2 cellular contexts compared by ENCODE assay signal in the genomic region with DNA sequence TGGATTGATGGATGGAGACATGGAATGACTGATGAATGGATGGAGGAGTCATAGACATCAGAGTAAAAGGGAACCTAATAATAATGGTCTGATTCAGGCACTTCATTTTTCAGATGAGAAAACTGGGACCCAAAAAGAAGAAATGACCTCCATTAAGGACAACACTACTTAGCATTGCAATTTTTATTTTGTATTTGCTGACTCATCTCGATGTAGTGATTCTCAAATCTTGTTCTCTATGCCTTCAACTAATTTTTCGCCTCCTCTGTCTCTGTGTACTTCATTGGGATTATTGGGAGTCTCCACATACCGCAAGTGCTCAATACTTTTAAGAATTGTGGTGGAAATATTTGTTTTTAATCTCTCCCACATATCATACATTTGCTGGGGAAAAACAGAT.
A peak's percentile ranks its signal among the peaks of the same experiment; 100 is the strongest.
TF ChIP-seq lines count a peak whose summit lies in the region.

No MANE protein-coding gene starts in this region.

TF ChIP-seq in HepG2, 621 proteins besides CTCF, POLR2A, EP300 and RAD21 (continued from another document and continues in another):
- no peak for TF ChIP-seq SATB2 (CRISPR knock-in tag; IDR thresholded peaks at IDR 0.05)
- TF ChIP-seq ZSCAN30 (CRISPR knock-in tag; IDR thresholded peaks at IDR 0.05), result no peak
- TF ChIP-seq, protein P1, sequence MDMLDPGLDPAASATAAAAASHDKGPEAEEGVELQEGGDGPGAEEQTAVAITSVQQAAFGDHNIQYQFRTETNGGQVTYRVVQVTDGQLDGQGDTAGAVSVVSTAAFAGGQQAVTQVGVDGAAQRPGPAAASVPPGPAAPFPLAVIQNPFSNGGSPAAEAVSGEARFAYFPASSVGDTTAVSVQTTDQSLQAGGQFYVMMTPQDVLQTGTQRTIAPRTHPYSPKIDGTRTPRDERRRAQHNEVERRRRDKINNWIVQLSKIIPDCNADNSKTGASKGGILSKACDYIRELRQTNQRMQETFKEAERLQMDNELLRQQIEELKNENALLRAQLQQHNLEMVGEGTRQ (IDR thresholded peaks at IDR 0.05; ENCODE audit: low read depth, low read length), result no peak
- TF ChIP-seq, protein P1 (CRISPR knock-in tag; IDR thresholded peaks at IDR 0.05; ENCODE audit: borderline replicate concordance), result no peak
- TF ChIP-seq, protein P2, sequence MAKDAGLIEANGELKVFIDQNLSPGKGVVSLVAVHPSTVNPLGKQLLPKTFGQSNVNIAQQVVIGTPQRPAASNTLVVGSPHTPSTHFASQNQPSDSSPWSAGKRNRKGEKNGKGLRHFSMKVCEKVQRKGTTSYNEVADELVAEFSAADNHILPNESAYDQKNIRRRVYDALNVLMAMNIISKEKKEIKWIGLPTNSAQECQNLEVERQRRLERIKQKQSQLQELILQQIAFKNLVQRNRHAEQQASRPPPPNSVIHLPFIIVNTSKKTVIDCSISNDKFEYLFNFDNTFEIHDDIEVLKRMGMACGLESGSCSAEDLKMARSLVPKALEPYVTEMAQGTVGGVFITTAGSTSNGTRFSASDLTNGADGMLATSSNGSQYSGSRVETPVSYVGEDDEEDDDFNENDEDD (CRISPR knock-in tag; IDR thresholded peaks at IDR 0.05; ENCODE audit: borderline replicate concordance), result no peak
- TF ChIP-seq AGO2 (optimal IDR thresholded peaks at IDR 0.05; ENCODE audit: low read depth, low read length), result no peak
- TF ChIP-seq, protein P3, sequence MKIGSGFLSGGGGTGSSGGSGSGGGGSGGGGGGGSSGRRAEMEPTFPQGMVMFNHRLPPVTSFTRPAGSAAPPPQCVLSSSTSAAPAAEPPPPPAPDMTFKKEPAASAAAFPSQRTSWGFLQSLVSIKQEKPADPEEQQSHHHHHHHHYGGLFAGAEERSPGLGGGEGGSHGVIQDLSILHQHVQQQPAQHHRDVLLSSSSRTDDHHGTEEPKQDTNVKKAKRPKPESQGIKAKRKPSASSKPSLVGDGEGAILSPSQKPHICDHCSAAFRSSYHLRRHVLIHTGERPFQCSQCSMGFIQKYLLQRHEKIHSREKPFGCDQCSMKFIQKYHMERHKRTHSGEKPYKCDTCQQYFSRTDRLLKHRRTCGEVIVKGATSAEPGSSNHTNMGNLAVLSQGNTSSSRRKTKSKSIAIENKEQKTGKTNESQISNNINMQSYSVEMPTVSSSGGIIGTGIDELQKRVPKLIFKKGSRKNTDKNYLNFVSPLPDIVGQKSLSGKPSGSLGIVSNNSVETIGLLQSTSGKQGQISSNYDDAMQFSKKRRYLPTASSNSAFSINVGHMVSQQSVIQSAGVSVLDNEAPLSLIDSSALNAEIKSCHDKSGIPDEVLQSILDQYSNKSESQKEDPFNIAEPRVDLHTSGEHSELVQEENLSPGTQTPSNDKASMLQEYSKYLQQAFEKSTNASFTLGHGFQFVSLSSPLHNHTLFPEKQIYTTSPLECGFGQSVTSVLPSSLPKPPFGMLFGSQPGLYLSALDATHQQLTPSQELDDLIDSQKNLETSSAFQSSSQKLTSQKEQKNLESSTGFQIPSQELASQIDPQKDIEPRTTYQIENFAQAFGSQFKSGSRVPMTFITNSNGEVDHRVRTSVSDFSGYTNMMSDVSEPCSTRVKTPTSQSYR (CRISPR knock-in tag; IDR thresholded peaks at IDR 0.05; ENCODE audit: borderline replicate concordance), result no peak
- TF ChIP-seq ZBED4 (CRISPR knock-in tag; IDR thresholded peaks at IDR 0.05; ENCODE audit: borderline replicate concordance), result no peak
- TF ChIP-seq NFE2L2 (IDR thresholded peaks at IDR 0.05; ENCODE audit: low read length), result 0 out of 2 replicates have a peak, but pooled peaks have one; percentile 38
- TF ChIP-seq BHLHE40 (IDR thresholded peaks at IDR 0.05; ENCODE audit: low read length), result no peak
- TF ChIP-seq ZNF691 (CRISPR knock-in tag; IDR thresholded peaks at IDR 0.05; ENCODE audit: borderline replicate concordance, low read depth), result no peak
- TF ChIP-seq MAFF (IDR thresholded peaks at IDR 0.05; ENCODE audit: low read depth, low read length), result peak; percentile 90
- TF ChIP-seq SIX1 (CRISPR knock-in tag; IDR thresholded peaks at IDR 0.05; ENCODE audit: borderline replicate concordance), result no peak
- no peak for TF ChIP-seq STAT5B (CRISPR knock-in tag; IDR thresholded peaks at IDR 0.05)
- peak; percentile 86 to 92 for TF ChIP-seq MAFK (conservative IDR thresholded peaks at IDR 0.05 in 1 of 2, IDR thresholded peaks at IDR 0.05 in 1 of 2; ENCODE audit: low read length in 2 of 2)
- TF ChIP-seq ZSCAN20 (CRISPR knock-in tag; IDR thresholded peaks at IDR 0.05; ENCODE audit: borderline replicate concordance), result no peak

TF ChIP-seq in K562, 482 proteins besides CTCF, POLR2A, EP300 and RAD21 (continued from another document):
- TF ChIP-seq, protein P4, sequence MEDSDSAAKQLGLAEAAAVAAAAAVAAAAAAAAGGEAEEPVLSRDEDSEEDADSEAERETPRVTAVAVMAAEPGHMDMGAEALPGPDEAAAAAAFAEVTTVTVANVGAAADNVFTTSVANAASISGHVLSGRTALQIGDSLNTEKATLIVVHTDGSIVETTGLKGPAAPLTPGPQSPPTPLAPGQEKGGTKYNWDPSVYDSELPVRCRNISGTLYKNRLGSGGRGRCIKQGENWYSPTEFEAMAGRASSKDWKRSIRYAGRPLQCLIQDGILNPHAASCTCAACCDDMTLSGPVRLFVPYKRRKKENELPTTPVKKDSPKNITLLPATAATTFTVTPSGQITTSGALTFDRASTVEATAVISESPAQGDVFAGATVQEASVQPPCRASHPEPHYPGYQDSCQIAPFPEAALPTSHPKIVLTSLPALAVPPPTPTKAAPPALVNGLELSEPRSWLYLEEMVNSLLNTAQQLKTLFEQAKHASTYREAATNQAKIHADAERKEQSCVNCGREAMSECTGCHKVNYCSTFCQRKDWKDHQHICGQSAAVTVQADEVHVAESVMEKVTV (CRISPR knock-in tag; IDR thresholded peaks at IDR 0.05), result no peak
- TF ChIP-seq STAG1 (CRISPR knock-in tag; IDR thresholded peaks at IDR 0.05; ENCODE audit: borderline replicate concordance), result no peak
- no peak for TF ChIP-seq TRIM25 (IDR thresholded peaks at IDR 0.05; ENCODE audit: borderline replicate concordance)
- no peak for TF ChIP-seq LARP7 (IDR thresholded peaks at IDR 0.05)
- no peak for TF ChIP-seq BCOR (IDR thresholded peaks at IDR 0.05)
- no peak for TF ChIP-seq TFAM (CRISPR knock-in tag; conservative IDR thresholded peaks at IDR 0.05)
- no peak for TF ChIP-seq E4F1 (CRISPR knock-in tag; IDR thresholded peaks at IDR 0.05; ENCODE audit: borderline replicate concordance)
- no peak for TF ChIP-seq ZC3H11A (IDR thresholded peaks at IDR 0.05; ENCODE audit: low read depth, low read length)
- TF ChIP-seq, protein P5, sequence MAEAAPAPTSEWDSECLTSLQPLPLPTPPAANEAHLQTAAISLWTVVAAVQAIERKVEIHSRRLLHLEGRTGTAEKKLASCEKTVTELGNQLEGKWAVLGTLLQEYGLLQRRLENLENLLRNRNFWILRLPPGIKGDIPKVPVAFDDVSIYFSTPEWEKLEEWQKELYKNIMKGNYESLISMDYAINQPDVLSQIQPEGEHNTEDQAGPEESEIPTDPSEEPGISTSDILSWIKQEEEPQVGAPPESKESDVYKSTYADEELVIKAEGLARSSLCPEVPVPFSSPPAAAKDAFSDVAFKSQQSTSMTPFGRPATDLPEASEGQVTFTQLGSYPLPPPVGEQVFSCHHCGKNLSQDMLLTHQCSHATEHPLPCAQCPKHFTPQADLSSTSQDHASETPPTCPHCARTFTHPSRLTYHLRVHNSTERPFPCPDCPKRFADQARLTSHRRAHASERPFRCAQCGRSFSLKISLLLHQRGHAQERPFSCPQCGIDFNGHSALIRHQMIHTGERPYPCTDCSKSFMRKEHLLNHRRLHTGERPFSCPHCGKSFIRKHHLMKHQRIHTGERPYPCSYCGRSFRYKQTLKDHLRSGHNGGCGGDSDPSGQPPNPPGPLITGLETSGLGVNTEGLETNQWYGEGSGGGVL (CRISPR knock-in tag; IDR thresholded peaks at IDR 0.05), result no peak
- no peak for TF ChIP-seq KDM2B (CRISPR knock-in tag; IDR thresholded peaks at IDR 0.05)
- TF ChIP-seq ZNF316 (IDR thresholded peaks at IDR 0.05), result peak; percentile 25; the same call in 1 of the 2 replicates
- no peak for TF ChIP-seq ZNF408 (CRISPR knock-in tag; IDR thresholded peaks at IDR 0.05; ENCODE audit: low read depth)
- TF ChIP-seq BHLHE40 (IDR thresholded peaks at IDR 0.05; ENCODE audit: low read length), result no peak
- no peak for TF ChIP-seq CEBPZ (IDR thresholded peaks at IDR 0.05; ENCODE audit: borderline replicate concordance, low read depth, low read length)
- no peak for TF ChIP-seq FOXK1 (CRISPR knock-in tag; IDR thresholded peaks at IDR 0.05; ENCODE audit: borderline replicate concordance)
- TF ChIP-seq ZBTB12 (CRISPR knock-in tag; IDR thresholded peaks at IDR 0.05), result no peak
- TF ChIP-seq XRCC4 (IDR thresholded peaks at IDR 0.05; ENCODE audit: extremely low read depth, insufficient read depth, insufficient read length), result no peak
- TF ChIP-seq ZFP1 (CRISPR knock-in tag; IDR thresholded peaks at IDR 0.05), result no peak
- no peak for TF ChIP-seq ZNF445 (CRISPR knock-in tag; IDR thresholded peaks at IDR 0.05; ENCODE audit: low read depth)
- TF ChIP-seq ZNF274 (IDR thresholded peaks at IDR 0.05; ENCODE audit: borderline replicate concordance, low read depth, low read length), result no peak
- TF ChIP-seq MAFG (tag; conservative IDR thresholded peaks at IDR 0.05), result peak; percentile 42
- TF ChIP-seq MAFF (IDR thresholded peaks at IDR 0.05; ENCODE audit: low read length), result 0 out of 2 replicates have a peak, but pooled peaks have one; percentile 17
- TF ChIP-seq RHOXF2B (CRISPR knock-in tag; conservative IDR thresholded peaks at IDR 0.05), result no peak
- TF ChIP-seq FOXJ2 (tag; IDR thresholded peaks at IDR 0.05), result no peak
